Comparison of ENCODE assay signal across 10 cellular contexts in genomic region chr9:93093081-93093448, GRCh38. TPM values are rescaled to one million over a fixed set of nuclear protein-coding genes. Genes with fewer than 3 reads are reported as not detected.
DNase-seq lines count a peak whose midpoint lies in the region; ATAC-seq, FAIRE-seq and TF ChIP-seq lines count a peak whose summit lies in the region.
"Had no signal": no experiment of that assay in that cellular context is flagged by ENCODE, and none has a peak within 500 bp of the region (broad histone marks: within the 10 kb centered on the region; RNA-seq: fewer than 3 reads in every experiment).

No MANE protein-coding gene starts in this region.

- H4K20me1 ChIP-seq in astrocyte (ENCODE audit: insufficient read depth, low read length): peaks cover 14% of the 10 kb centered on the region

- H3K27me3 ChIP-seq in astrocyte (ENCODE audit: insufficient read depth, low read length): no peaks in the 10 kb centered on the region

- peaks cover 12% of the 10 kb centered on the region for H3K36me3 Mint-ChIP-seq in stimulated activated naive CD8-positive, alpha-beta T cell treated with anti-CD3 and anti-CD28 coated beads, Interleukin-15, Interleukin-2, amounts not matched to agents 100 ng/mL and 50 ng/mL, for 24 hours (ENCODE audit: low read depth)
- H3K36me3 Mint-ChIP-seq in astrocyte (ENCODE audit: low read depth, unreplicated experiment) (peaks cover 7% of the 10 kb centered on the region), nephron (ENCODE audit: low read depth) (no peaks in the 10 kb centered on the region)

- TF ChIP-seq POLR2A in erythroblast (IDR thresholded peaks at IDR 0.05; ENCODE audit: low read length): no peak

- peaks cover 12% of the 10 kb centered on the region for H3K9me3 Mint-ChIP-seq in stimulated activated naive CD8-positive, alpha-beta T cell treated with anti-CD3 and anti-CD28 coated beads, Interleukin-15, Interleukin-2, amounts not matched to agents 100 ng/mL and 50 ng/mL, for 24 hours
- peaks cover 25% of the 10 kb centered on the region for H3K9me3 Mint-ChIP-seq in astrocyte (ENCODE audit: unreplicated experiment)
- H3K9me3 Mint-ChIP-seq in nephron: no peaks in the 10 kb centered on the region
- H3K9me3 Mint-ChIP-seq: effector memory CD8-positive, alpha-beta T cell had no signal

- H3K4me1 Mint-ChIP-seq in stimulated activated naive CD8-positive, alpha-beta T cell treated with anti-CD3 and anti-CD28 coated beads, Interleukin-15, Interleukin-2, amounts not matched to agents 100 ng/mL and 50 ng/mL, for 24 hours (ENCODE audit: low read depth): peaks cover 80% of the 10 kb centered on the region
- H3K4me1 Mint-ChIP-seq in astrocyte (ENCODE audit: low read depth, unreplicated experiment): peaks cover 13% of the 10 kb centered on the region
- peaks cover 48% of the 10 kb centered on the region for H3K4me1 Mint-ChIP-seq in nephron

- peaks cover 21% of the 10 kb centered on the region for H3K4me1 ChIP-seq in astrocyte (ENCODE audit: insufficient read depth, low read length)

- no peak for FAIRE-seq in astrocyte (lab: Jason Lieb, UNC)
- FAIRE-seq: H1 had no signal

- peak overlapping the region; percentile 15 for H3K4me3 Mint-ChIP-seq in stimulated activated naive CD8-positive, alpha-beta T cell treated with anti-CD3 and anti-CD28 coated beads, Interleukin-15, Interleukin-2, amounts not matched to agents 100 ng/mL and 50 ng/mL, for 24 hours
- H3K4me3 Mint-ChIP-seq in astrocyte (ENCODE audit: unreplicated experiment): no peak overlapping the region
- peak overlapping the region; percentile 28 to 36 (median 32) for H3K4me3 Mint-ChIP-seq in nephron

- no peaks in the 10 kb centered on the region for H3K36me3 ChIP-seq in astrocyte (ENCODE audit: insufficient read depth, low read length)

- no peak overlapping the region for H3K27ac ChIP-seq in astrocyte (ENCODE audit: low read depth, low read length)

- peaks cover 18% of the 10 kb centered on the region for H3K79me2 ChIP-seq in astrocyte (ENCODE audit: insufficient read depth, low read length)

- no peaks in the 10 kb centered on the region for H3K27me3 Mint-ChIP-seq in stimulated activated naive CD8-positive, alpha-beta T cell treated with anti-CD3 and anti-CD28 coated beads, Interleukin-15, Interleukin-2, amounts not matched to agents 100 ng/mL and 50 ng/mL, for 24 hours
- H3K27me3 Mint-ChIP-seq in astrocyte (ENCODE audit: low read depth, unreplicated experiment) (no peaks in the 10 kb centered on the region), nephron (ENCODE audit: low read depth) (no peaks in the 10 kb centered on the region)
- H3K27me3 Mint-ChIP-seq: effector memory CD8-positive, alpha-beta T cell had no signal

- DNase-seq in stimulated activated naive CD8-positive, alpha-beta T cell treated with anti-CD3 and anti-CD28 coated beads, Interleukin-15, Interleukin-2, amounts not matched to agents 100 U/mL and 50 U/mL, for 24 hours: no peak
- DNase-seq in astrocyte (ENCODE audit: low read depth) (no peak), erythroblast (lab: John Stamatoyannopoulos, UW) (no peak), NCI-H2171 treated with DMSO at 0.1 percent for 48 hours (lab: John Stamatoyannopoulos, UW) (no peak)
- no peak for DNase-seq in activated effector memory CD4-positive, alpha-beta T cell treated with Interleukin-2 at 50 U/mL for 16 hours
- DNase-seq: effector memory CD8-positive, alpha-beta T cell had no signal

- ATAC-seq in stimulated activated naive CD8-positive, alpha-beta T cell treated with anti-CD3 and anti-CD28 coated beads, Interleukin-15, Interleukin-2, amounts not matched to agents 100 U/mL and 50 U/mL, for 24 hours: no peak
- ATAC-seq in HG03045 (IDR thresholded peaks at IDR 0.05; ENCODE audit: unreplicated experiment): no peak
- ATAC-seq: effector memory CD8-positive, alpha-beta T cell had no signal

- H3K27ac Mint-ChIP-seq in stimulated activated naive CD8-positive, alpha-beta T cell treated with anti-CD3 and anti-CD28 coated beads, Interleukin-15, Interleukin-2, amounts not matched to agents 100 ng/mL and 50 ng/mL, for 24 hours: peak overlapping the region; percentile 98
- H3K27ac Mint-ChIP-seq in astrocyte (ENCODE audit: unreplicated experiment) (peak overlapping the region; percentile 62), nephron (peak overlapping the region; percentile 80 to 93 (median 88))

- TF ChIP-seq CTCF in astrocyte (IDR thresholded peaks at IDR 0.05; ENCODE audit: insufficient read depth, low read depth, low read length) (no peak), nephron (IDR thresholded peaks at IDR 0.05; ENCODE audit: unreplicated experiment in 3 of 3) (no peak)

- H2AFZ ChIP-seq in astrocyte (ENCODE audit: low read depth, low read length): no peak overlapping the region

- no peak overlapping the region for H3K9ac ChIP-seq in astrocyte (ENCODE audit: low read length)

- no peak overlapping the region for H3K4me2 ChIP-seq in astrocyte (ENCODE audit: low read length)

- peaks cover 14% of the 10 kb centered on the region for H3K9me3 ChIP-seq in astrocyte (ENCODE audit: insufficient read depth, low read depth, low read length)

- no peak overlapping the region for H3K4me3 ChIP-seq in astrocyte (ENCODE audit: insufficient read depth, low read depth, low read length)

RNA-seq across cellular contexts. Expression of gene CARD19, which starts 3.0 kb away (rescaled TPM):
- total RNA-seq in astrocyte: 33.8 and 36.3 TPM in 2 replicates

RNA-seq across cellular contexts. Expression of gene SUSD3, which starts 34.6 kb away (rescaled TPM):
- not detected in 2 replicates for total RNA-seq in astrocyte

RNA-seq across cellular contexts. Expression of gene NINJ1, which starts 41.0 kb away (rescaled TPM):
- total RNA-seq in astrocyte: 26.9 and 28.3 TPM in 2 replicates
